ENCODE assay signal across 21 cellular contexts in the genomic region with DNA sequence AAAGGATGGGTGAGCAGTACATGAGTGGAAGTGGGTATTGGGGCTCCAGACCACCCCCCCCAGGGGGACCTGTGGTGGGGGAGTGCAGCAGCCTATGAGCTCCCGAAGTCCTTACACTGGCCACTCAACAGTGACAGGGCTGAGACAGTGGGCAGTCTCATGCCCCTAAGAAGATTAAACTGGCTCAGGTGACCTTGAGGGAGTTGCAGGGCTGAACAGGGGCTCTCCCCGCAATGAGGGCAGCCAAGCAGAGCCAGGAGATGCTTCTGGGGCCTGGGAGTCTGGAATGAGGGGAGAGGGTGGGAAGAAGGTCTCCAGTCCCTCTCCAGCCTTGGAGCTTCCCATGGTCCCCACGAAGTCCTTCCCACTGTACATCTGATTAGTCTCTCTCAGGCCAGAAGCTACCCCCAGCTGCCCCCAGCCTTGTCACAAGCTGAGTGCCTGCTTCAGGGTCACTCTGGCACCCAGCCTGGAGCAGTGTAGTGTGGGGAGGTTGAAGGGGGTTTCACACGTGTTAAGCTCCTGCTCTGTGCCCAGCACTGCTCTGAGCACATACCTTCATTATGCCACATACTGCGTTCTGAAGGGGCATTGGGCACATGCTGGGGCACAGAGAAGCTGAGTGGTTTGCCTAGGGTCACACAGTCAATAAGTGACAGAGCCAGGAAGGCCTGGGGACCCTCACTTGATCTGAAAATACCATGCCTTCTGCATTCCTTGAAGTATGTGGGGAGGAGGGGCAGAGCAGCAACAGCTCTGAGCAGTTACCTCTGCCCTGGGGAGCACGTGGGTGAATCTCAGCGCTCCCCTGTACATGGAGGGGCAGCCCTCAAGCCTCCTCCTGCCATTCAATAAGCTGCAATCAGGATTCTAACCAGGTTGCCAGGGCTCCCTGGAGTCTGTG. TPM values are rescaled to one million over a fixed set of nuclear protein-coding genes. Genes with fewer than 3 reads are reported as not detected.
DNase-seq lines count a peak whose midpoint lies in the region; FAIRE-seq and TF ChIP-seq lines count a peak whose summit lies in the region.
"Had no signal": no experiment of that assay in that cellular context is flagged by ENCODE, and none has a peak within 500 bp of the region (broad histone marks: within the 10 kb centered on the region; RNA-seq: fewer than 3 reads in every experiment).

No MANE protein-coding gene starts in this region.

- 56% methylated on average over 5 of the region's 7 CpGs for WGBS in esophagus muscularis mucosa

- TF ChIP-seq CTCF in esophagus muscularis mucosa (IDR thresholded peaks at IDR 0.05), result no peak
- TF ChIP-seq CTCF in kidney (IDR thresholded peaks at IDR 0.05; ENCODE audit: borderline replicate concordance, extremely low read depth, insufficient read depth), result no peak

- no peak for TF ChIP-seq POLR2A in esophagus muscularis mucosa (IDR thresholded peaks at IDR 0.05; ENCODE audit: low read depth)

- TF ChIP-seq EP300 in esophagus muscularis mucosa (IDR thresholded peaks at IDR 0.05), result no peak

- H3K4me1 ChIP-seq in esophagus muscularis mucosa, result peaks cover 39 to 63% (median 60%) of the 10 kb centered on the region in 4 donors
- peaks cover 27 to 32% of the 10 kb centered on the region in 2 donors for H3K4me1 ChIP-seq in kidney (ENCODE audit: control insufficient read depth in 1 of 2, insufficient read depth in 1 of 2, low read depth in 1 of 2, low read length in 2 of 2)
- H3K4me1 ChIP-seq in stomach smooth muscle (ENCODE audit: control insufficient read depth, insufficient read depth, low read length), result peaks cover 52% of the 10 kb centered on the region

- H3K27ac ChIP-seq in esophagus muscularis mucosa (replicated peaks in 1 of 4) (peak overlapping the region; percentile 92 to 95 (median 93)), kidney (ENCODE audit: low read depth in 2 of 2, low read length in 2 of 2) (peak overlapping the region; percentile 93), stomach smooth muscle (ENCODE audit: low read length) (peak overlapping the region; percentile 11)

- H3K27me3 ChIP-seq in esophagus muscularis mucosa, result peaks cover 0 to 3% (median 0%) of the 10 kb centered on the region in 4 donors
- H3K27me3 ChIP-seq in stomach smooth muscle (ENCODE audit: control insufficient read depth in 1 of 2, insufficient read depth in 2 of 2, low read length in 2 of 2), result no peaks in the 10 kb centered on the region

- H3K36me3 ChIP-seq in esophagus muscularis mucosa (peaks cover 11 to 26% (median 13%) of the 10 kb centered on the region in 4 donors), kidney (ENCODE audit: control insufficient read depth in 1 of 2, insufficient read depth in 2 of 2, low read length in 2 of 2) (peaks cover 0 to 5% of the 10 kb centered on the region in 2 donors), stomach smooth muscle (ENCODE audit: control insufficient read depth in 2 of 2, insufficient read depth in 2 of 2, low read length in 2 of 2) (peaks cover 4 to 6% of the 10 kb centered on the region in 2 donors)

- H3K4me3 ChIP-seq in esophagus muscularis mucosa (no peak overlapping the region), kidney (ENCODE audit: low read length in 2 of 2) (peak overlapping the region in 1 of 2 donors; percentile 10), stomach smooth muscle (ENCODE audit: low read length in 2 of 2) (no peak overlapping the region)
- H3K4me3 ChIP-seq: smooth muscle cell had no signal

- no peak for FAIRE-seq in kidney (lab: Jason Lieb, UNC)
- FAIRE-seq: frontal cortex had no signal

- peak overlapping the region; percentile 49 to 63 for H3K9ac ChIP-seq in kidney (ENCODE audit: low read length in 2 of 2)
- no peak overlapping the region for H3K9ac ChIP-seq in stomach smooth muscle (ENCODE audit: low read length in 2 of 2)

- intact Hi-C loops in esophagus muscularis mucosa (cut with DNase I), result no loop called here
- intact Hi-C loops in kidney (cut with DNase I), result no loop called here
- intact Hi-C loops in head of caudate nucleus (cut with DNase I), result no loop called here

- DNase-seq in esophagus muscularis mucosa (ENCODE audit: extremely low spot score) (no peak), kidney (no peak), head of caudate nucleus (no peak), cerebellum (ENCODE audit: low spot score) (no peak)
- DNase-seq: activated CD8-positive, alpha-beta memory T cell treated with anti-CD3 and anti-CD28 coated beads for 24 hours; activated naive CD4-positive, alpha-beta T cell treated with anti-CD3 and anti-CD28 coated beads for 36 hours; activated T-cell treated with anti-CD3 and anti-CD28 coated beads, Interleukin-2, amount 50 U/mL, for 48 hours; DMS79 treated with DMSO at 0.1 percent for 48 hours; erythroblast; NCI-H1436 treated with DMSO at 0.1 percent for 48 hours; stimulated activated CD4-positive, alpha-beta T cell treated with anti-CD3 and anti-CD28 coated beads, Interleukin-2, amount 100 ng/mL, for 48 hours; SW 1271 had no signal

- H3K9me3 ChIP-seq in esophagus muscularis mucosa, result no peaks in the 10 kb centered on the region
- H3K9me3 ChIP-seq in kidney (ENCODE audit: control insufficient read depth in 1 of 2, low read length in 2 of 2), result no peaks in the 10 kb centered on the region
- H3K9me3 ChIP-seq in stomach smooth muscle (ENCODE audit: control insufficient read depth in 2 of 2, low read length in 2 of 2), result no peaks in the 10 kb centered on the region

RNA-seq across cellular contexts. Expression of gene CDH16, which starts 1.1 kb away (rescaled TPM):
- total RNA-seq in esophagus muscularis mucosa (under 1 TPM in 1 of 4 donors, not detected in 3; 0.52 TPM), kidney (1,188 TPM), cerebellum (not detected)
- polyA plus RNA-seq in kidney (ENCODE audit: insufficient read depth, low read depth, low replicate concordance), result 1,180 TPM
- total RNA-seq: activated naive CD4-positive, alpha-beta T cell treated with anti-CD3 and anti-CD28 coated beads for 36 hours; frontal cortex; left lobe of liver; MCF 10A; mononuclear cell; progenitor cell of endocrine pancreas; smooth muscle cell had no signal
- polyA plus RNA-seq: IgD-negative memory B cell, neural cell, smooth muscle cell had no signal

RNA-seq across cellular contexts. Expression of gene RRAD, which starts 5.5 kb away (rescaled TPM):
- total RNA-seq in esophagus muscularis mucosa (10 to 100 TPM; 36.4 to 64.9 (median 55.4) TPM), kidney (90.9 TPM), cerebellum (1.1 TPM)
- polyA plus RNA-seq in kidney (ENCODE audit: insufficient read depth, low read depth, low replicate concordance), result 14.3 TPM
- total RNA-seq: MCF 10A had no signal
- polyA plus RNA-seq: IgD-negative memory B cell had no signal

RNA-seq across cellular contexts. Expression of gene CIAO2B, which starts 14.4 kb away (rescaled TPM):
- total RNA-seq in esophagus muscularis mucosa (100 to 1,000 TPM in 1 of 4 donors, 10 to 100 TPM in 3; 83.1 to 101 (median 95.5) TPM), kidney (71.2 TPM), cerebellum (60.5 TPM)
- polyA plus RNA-seq in kidney (ENCODE audit: insufficient read depth, low read depth, low replicate concordance), result 284 TPM

RNA-seq across cellular contexts. Expression of gene CES2, which starts 15.5 kb away (rescaled TPM):
- total RNA-seq in esophagus muscularis mucosa (10 to 100 TPM; 22.0 to 29.7 (median 26.8) TPM), kidney (72.1 TPM), cerebellum (32.0 TPM)
- 76.9 TPM for polyA plus RNA-seq in kidney (ENCODE audit: insufficient read depth, low read depth, low replicate concordance)

RNA-seq across cellular contexts. Expression of gene PDP2, which starts 39.5 kb away (rescaled TPM):
- total RNA-seq in esophagus muscularis mucosa, result 1 to 10 TPM; 5.5 to 9.3 (median 7.6) TPM
- total RNA-seq in kidney, result 9.2 TPM
- polyA plus RNA-seq in kidney (ENCODE audit: insufficient read depth, low read depth, low replicate concordance), result 5.1 TPM
- total RNA-seq in cerebellum, result 11.3 TPM

Comparison
In these comparisons a context has a peak if more than half of its experiments do, and no peak if none do; other contexts are left out.
1. H3K27ac ChIP-seq: peak in every context shown above with its lines; median percentile 93 in esophagus muscularis mucosa; 93 in kidney; 11 in stomach smooth muscle.
2. H3K9ac ChIP-seq: peak in kidney (2 of 2); none in stomach smooth muscle (0 of 2).
3. RNA of gene CDH16, which starts 1.1 kb away (total RNA-seq): 1,188 TPM in kidney (single experiment); 0.52 TPM in esophagus muscularis mucosa and not detected in cerebellum (single experiment); every median in the first group is over 100 times any median in the second.
4. RNA of gene RRAD, which starts 5.5 kb away (total RNA-seq): 90.9 TPM in kidney (single experiment) and 36.4 to 64.9 TPM in esophagus muscularis mucosa; 1.1 TPM in cerebellum (single experiment); every median in the first group is over 10 times any median in the second.